Comparison of ENCODE assay signal across 9 cellular contexts in the genomic region with DNA sequence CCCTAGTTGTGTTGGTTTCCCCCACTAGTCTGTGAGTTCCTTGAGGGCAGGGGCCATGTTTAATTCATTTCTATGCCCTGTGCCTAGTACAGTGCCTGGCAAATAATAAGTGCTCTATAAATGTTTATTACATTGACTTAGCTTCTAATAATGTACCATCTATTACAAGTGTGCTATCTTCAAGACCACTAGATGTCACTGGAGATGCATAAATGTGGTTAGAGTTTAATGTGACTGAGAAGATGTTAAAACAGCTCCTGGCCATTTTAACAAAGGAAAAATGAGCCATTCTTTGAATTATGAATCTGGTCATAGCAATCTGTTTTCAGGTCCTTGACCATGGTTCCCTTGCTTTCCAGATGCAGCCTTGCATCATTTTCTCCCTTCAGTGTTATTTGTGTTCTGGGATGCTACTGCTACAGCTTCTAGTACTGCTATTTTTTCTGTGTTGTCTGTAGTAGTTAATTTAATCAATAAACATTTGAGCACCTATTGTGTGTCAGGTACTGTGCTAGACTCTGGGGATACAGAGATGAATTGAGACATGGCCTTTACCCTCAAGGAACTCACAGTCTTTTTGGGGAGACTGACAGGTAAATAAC. TPM values are rescaled to one million over a fixed set of nuclear protein-coding genes. Genes with fewer than 3 reads are reported as not detected.
DNase-seq lines count a peak whose midpoint lies in the region; ATAC-seq and TF ChIP-seq lines count a peak whose summit lies in the region.
"Had no signal": no experiment of that assay in that cellular context is flagged by ENCODE, and none has a peak within 500 bp of the region (broad histone marks: within the 10 kb centered on the region; RNA-seq: fewer than 3 reads in every experiment).

No MANE protein-coding gene starts in this region.

- no peaks in the 10 kb centered on the region for H3K9me3 ChIP-seq in endodermal cell (ENCODE audit: control insufficient read depth, low read length)

- no peak overlapping the region for H2AK5ac ChIP-seq in mesendoderm (ENCODE audit: low read length)

- no peak overlapping the region for H3K4me3 Mint-ChIP-seq in activated T-cell treated with anti-CD3 and anti-CD28 coated beads, Interleukin-2, amount 50 U/mL, for 72 hours
- H3K4me3 Mint-ChIP-seq in endodermal cell, result no peak overlapping the region
- H3K4me3 Mint-ChIP-seq: stimulated activated naive CD8-positive, alpha-beta T cell treated with anti-CD3 and anti-CD28 coated beads, Interleukin-15, Interleukin-2, amounts not matched to agents 100 ng/mL and 50 ng/mL, for 24 hours had no signal

- H3K27ac Mint-ChIP-seq in activated T-cell treated with anti-CD3 and anti-CD28 coated beads, Interleukin-2, amount 50 U/mL, for 72 hours, result no peak overlapping the region
- H3K27ac Mint-ChIP-seq in endodermal cell, result no peak overlapping the region
- H3K27ac Mint-ChIP-seq: stimulated activated naive CD8-positive, alpha-beta T cell treated with anti-CD3 and anti-CD28 coated beads, Interleukin-15, Interleukin-2, amounts not matched to agents 100 ng/mL and 50 ng/mL, for 24 hours had no signal

- H3K79me2 ChIP-seq in mesendoderm (ENCODE audit: control insufficient read depth, insufficient read depth, low read length), result no peaks in the 10 kb centered on the region

- H3K4me1 ChIP-seq in endodermal cell (ENCODE audit: control insufficient read depth, insufficient read depth, low read length) (no peaks in the 10 kb centered on the region), mesendoderm (ENCODE audit: control insufficient read depth, low read depth, low read length) (no peaks in the 10 kb centered on the region)

- no peaks in the 10 kb centered on the region for H3K27me3 ChIP-seq in endodermal cell (ENCODE audit: control insufficient read depth, insufficient read depth, low read length, poor library complexity, severe bottlenecking)
- no peaks in the 10 kb centered on the region for H3K27me3 ChIP-seq in mesendoderm (ENCODE audit: insufficient read depth, low read length, poor library complexity)

- no peak overlapping the region for H3K4me3 ChIP-seq in endodermal cell (ENCODE audit: low read length)
- no peak overlapping the region for H3K4me3 ChIP-seq in mesendoderm (ENCODE audit: low read length)

- no peaks in the 10 kb centered on the region for H3K9me3 Mint-ChIP-seq in activated T-cell treated with anti-CD3 and anti-CD28 coated beads, Interleukin-2, amount 50 U/mL, for 72 hours
- H3K9me3 Mint-ChIP-seq in endodermal cell, result peaks cover 41% of the 10 kb centered on the region
- H3K9me3 Mint-ChIP-seq: stimulated activated naive CD8-positive, alpha-beta T cell treated with anti-CD3 and anti-CD28 coated beads, Interleukin-15, Interleukin-2, amounts not matched to agents 100 ng/mL and 50 ng/mL, for 24 hours had no signal

- no peak overlapping the region for H3K56ac ChIP-seq in mesendoderm (ENCODE audit: low read length)

- H3K18ac ChIP-seq in mesendoderm (ENCODE audit: low read length), result no peak overlapping the region

- H2BK120ac ChIP-seq in mesendoderm (ENCODE audit: low read depth, low read length), result no peak overlapping the region

- no peak overlapping the region for H3K4me2 ChIP-seq in mesendoderm (ENCODE audit: low read length)

- H4K5ac ChIP-seq in mesendoderm (ENCODE audit: low read length), result no peak overlapping the region

- no peak for DNase-seq in activated T-cell treated with anti-CD3 and anti-CD28 coated beads, Interleukin-2, amount 50 U/mL, for 72 hours
- no peak for DNase-seq in activated T-cell treated with anti-CD3 and anti-CD28 coated beads for 4 hours
- peak; percentile 61 for DNase-seq in OCI-M1 (lab: John Stamatoyannopoulos, UW)
- no peak for DNase-seq in endodermal cell
- peak; percentile 41 for DNase-seq in mesendoderm
- no peak for DNase-seq in activated gamma-delta T cell treated with Interleukin-2 at 50 U/mL for 16 hours

- H3K4ac ChIP-seq in mesendoderm (ENCODE audit: low read depth, low read length), result no peak overlapping the region

- peaks cover 12% of the 10 kb centered on the region for H3K27me3 Mint-ChIP-seq in activated T-cell treated with anti-CD3 and anti-CD28 coated beads, Interleukin-2, amount 50 U/mL, for 72 hours (ENCODE audit: low read depth)
- no peaks in the 10 kb centered on the region for H3K27me3 Mint-ChIP-seq in endodermal cell (ENCODE audit: insufficient read depth)
- H3K27me3 Mint-ChIP-seq: stimulated activated naive CD8-positive, alpha-beta T cell treated with anti-CD3 and anti-CD28 coated beads, Interleukin-15, Interleukin-2, amounts not matched to agents 100 ng/mL and 50 ng/mL, for 24 hours had no signal

- no peaks in the 10 kb centered on the region for H3K36me3 ChIP-seq in endodermal cell (ENCODE audit: control insufficient read depth, insufficient read depth, low read length)
- H3K36me3 ChIP-seq in mesendoderm (ENCODE audit: control insufficient read depth, insufficient read depth, low read length), result no peaks in the 10 kb centered on the region

- H3K27ac ChIP-seq in endodermal cell (ENCODE audit: low read depth, low read length) (no peak overlapping the region), mesendoderm (ENCODE audit: low read depth, low read length) (no peak overlapping the region)

- no peaks in the 10 kb centered on the region for H3K36me3 Mint-ChIP-seq in activated T-cell treated with anti-CD3 and anti-CD28 coated beads, Interleukin-2, amount 50 U/mL, for 72 hours (ENCODE audit: insufficient read depth in 2 of 2)
- H3K36me3 Mint-ChIP-seq in endodermal cell (ENCODE audit: low read depth), result peaks cover 8% of the 10 kb centered on the region

- H3K9ac ChIP-seq in endodermal cell (ENCODE audit: extremely low read depth, low read length, poor library complexity, severe bottlenecking) (no peak overlapping the region), mesendoderm (ENCODE audit: low read length) (no peak overlapping the region)

- H2BK15ac ChIP-seq in mesendoderm (replicated peaks; ENCODE audit: low read depth), result no peak overlapping the region

- H2BK5ac ChIP-seq in mesendoderm (ENCODE audit: low read length), result no peak overlapping the region

- no peak overlapping the region for H3K23ac ChIP-seq in mesendoderm (ENCODE audit: low read length)

- H3K79me1 ChIP-seq in mesendoderm (ENCODE audit: low read length), result no peaks in the 10 kb centered on the region

- H4K8ac ChIP-seq in mesendoderm (ENCODE audit: low read depth, low read length), result no peak overlapping the region

- ATAC-seq in activated T-cell treated with anti-CD3 and anti-CD28 coated beads, Interleukin-2, amount 50 U/mL, for 72 hours (replicated peaks in 1 of 2), result peak; percentile 52 to 58
- ATAC-seq in HG03521 (IDR thresholded peaks at IDR 0.05; ENCODE audit: unreplicated experiment), result peak; percentile 56
- no peak for ATAC-seq in HG02973 (IDR thresholded peaks at IDR 0.05; ENCODE audit: unreplicated experiment)

- H3K4me1 Mint-ChIP-seq in activated T-cell treated with anti-CD3 and anti-CD28 coated beads, Interleukin-2, amount 50 U/mL, for 72 hours (ENCODE audit: low read depth), result no peaks in the 10 kb centered on the region
- no peaks in the 10 kb centered on the region for H3K4me1 Mint-ChIP-seq in endodermal cell

- TF ChIP-seq CTCF in endodermal cell (conservative IDR thresholded peaks at IDR 0.05), result peak; percentile 71

RNA-seq across cellular contexts. Expression of a gene that starts 43.2 kb away (rescaled TPM):
- 10 to 100 TPM; 11.4 to 12.2 TPM for total RNA-seq in activated T-cell treated with anti-CD3 and anti-CD28 coated beads, Interleukin-2, amount 50 U/mL, for 72 hours
- 10 to 100 TPM; 10.2 to 13.6 TPM for total RNA-seq in endodermal cell
- polyA plus RNA-seq in endodermal cell (2013, experiment 1 of 2), result 18.2 TPM
- 13.8 TPM for polyA plus RNA-seq in endodermal cell (2013, experiment 2 of 2)
- polyA plus RNA-seq in mesendoderm (2013, experiment 1 of 2), result 6.9 TPM
- polyA plus RNA-seq in mesendoderm (2013, experiment 2 of 2), result 6.7 TPM

RNA-seq across cellular contexts. Expression of a gene that starts 54.7 kb away (rescaled TPM):
- total RNA-seq in activated T-cell treated with anti-CD3 and anti-CD28 coated beads, Interleukin-2, amount 50 U/mL, for 72 hours, result 10 to 100 TPM; 20.1 to 21.7 TPM
- total RNA-seq in endodermal cell, result 10 to 100 TPM; 17.5 to 19.2 TPM
- 22.6 TPM for polyA plus RNA-seq in endodermal cell (2013, experiment 1 of 2)
- 19.6 TPM for polyA plus RNA-seq in endodermal cell (2013, experiment 2 of 2)
- 21.2 TPM for polyA plus RNA-seq in mesendoderm (2013, experiment 1 of 2)
- 21.0 TPM for polyA plus RNA-seq in mesendoderm (2013, experiment 2 of 2)

Comparison
In these comparisons a context has a peak if more than half of its experiments do, and no peak if none do; other contexts are left out.
1. DNase-seq: peak in OCI-M1 (single experiment) and mesendoderm (single experiment); none in activated T-cell treated with anti-CD3 and anti-CD28 coated beads, Interleukin-2, amount 50 U/mL, for 72 hours (0 of 2), activated T-cell treated with anti-CD3 and anti-CD28 coated beads for 4 hours (single experiment), endodermal cell (single experiment) and activated gamma-delta T cell treated with Interleukin-2 at 50 U/mL for 16 hours (single experiment).